In genomic region chr14:69086537-69086936, GRCh38 we compare ENCODE assay signal across 21 cellular contexts.
A peak's percentile ranks its signal among the peaks of the same experiment; 100 is the strongest.
DNase-seq lines count a peak whose midpoint lies in the region; ATAC-seq and TF ChIP-seq lines count a peak whose summit lies in the region.
"Had no signal": no experiment of that assay in that cellular context is flagged by ENCODE, and none has a peak within 500 bp of the region (broad histone marks: within the 10 kb centered on the region; RNA-seq: fewer than 3 reads in every experiment).

No MANE protein-coding gene starts in this region.

- H3K36me3 Mint-ChIP-seq in activated T-cell treated with anti-CD3 and anti-CD28 coated beads, Interleukin-2, amount 50 U/mL, for 72 hours (ENCODE audit: insufficient read depth in 2 of 2): peaks cover 7 to 8% of the 10 kb centered on the region in 2 donors
- H3K36me3 Mint-ChIP-seq in activated T-cell treated with anti-CD3 and anti-CD28 coated beads, Interleukin-2, amount 50 U/mL, for 4 hours (ENCODE audit: insufficient read depth): peaks cover 44% of the 10 kb centered on the region

- no peak for DNase-seq in activated T-cell treated with anti-CD3 and anti-CD28 coated beads, Interleukin-2, amount 50 U/mL, for 72 hours
- no peak for DNase-seq in activated T-cell treated with anti-CD3 and anti-CD28 coated beads, Interleukin-2, amount 50 U/mL, for 4 hours
- no peak for DNase-seq in uterus
- no peak for DNase-seq in A673 (ENCODE audit: low spot score)
- no peak for DNase-seq in NCI-H1436 treated with DMSO at 0.1 percent for 48 hours (lab: John Stamatoyannopoulos, UW)
- DNase-seq in activated CD4-positive, alpha-beta T cell treated with anti-CD3 and anti-CD28 coated beads for 4 hours: no peak
- DNase-seq: activated CD4-positive, alpha-beta memory T cell treated with anti-CD3 and anti-CD28 coated beads for 36 hours; cortex of kidney; DMS153; MV-4-11; NCI-H2029 treated with DMSO at 0.1 percent for 48 hours; NCI-H510A; SIG-M5; T-helper 17 cell; WERI-Rb-1 had no signal

- H3K4me3 ChIP-seq in gastroesophageal sphincter: no peak overlapping the region
- H3K4me3 ChIP-seq in rectal smooth muscle tissue (ENCODE audit: low read length): no peak overlapping the region
- no peak overlapping the region for H3K4me3 ChIP-seq in uterus
- no peak overlapping the region for H3K4me3 ChIP-seq in A673 (ENCODE audit: low read depth, low read length, poor library complexity, severe bottlenecking)
- H3K4me3 ChIP-seq: K562, neural progenitor cell, right atrium auricular region had no signal

- no peak for TF ChIP-seq EP300 in gastroesophageal sphincter (IDR thresholded peaks at IDR 0.05)

- H3K4me1 Mint-ChIP-seq in activated T-cell treated with anti-CD3 and anti-CD28 coated beads, Interleukin-2, amount 50 U/mL, for 72 hours (ENCODE audit: low read depth): peaks cover 8% of the 10 kb centered on the region
- no peaks in the 10 kb centered on the region for H3K4me1 Mint-ChIP-seq in activated T-cell treated with anti-CD3 and anti-CD28 coated beads, Interleukin-2, amount 50 U/mL, for 4 hours (ENCODE audit: low read depth)
- H3K4me1 Mint-ChIP-seq: activated T-helper 17 cell treated with anti-CD3 and anti-CD28 coated beads, Interleukin-2, amount 50 U/mL, for 72 hours; neural progenitor cell; T-helper 17 cell had no signal

- POLR2A ChIA-PET in A673 (lab: Charles Lee; ENCODE audit: low non-redundant PET): no interaction called here

- H3K27me3 ChIP-seq in gastroesophageal sphincter: no peaks in the 10 kb centered on the region
- H3K27me3 ChIP-seq in rectal smooth muscle tissue (ENCODE audit: control insufficient read depth, insufficient read depth, low read length): no peaks in the 10 kb centered on the region
- no peaks in the 10 kb centered on the region for H3K27me3 ChIP-seq in uterus
- H3K27me3 ChIP-seq in A673 (replicated peaks; ENCODE audit: insufficient read depth, low read depth, low read length, poor library complexity): no peaks in the 10 kb centered on the region
- H3K27me3 ChIP-seq: neural progenitor cell, right atrium auricular region had no signal

- H3K9me3 ChIP-seq in gastroesophageal sphincter: no peaks in the 10 kb centered on the region
- no peaks in the 10 kb centered on the region for H3K9me3 ChIP-seq in uterus
- H3K9me3 ChIP-seq in A673 (ENCODE audit: low read depth, low read length, poor library complexity, severe bottlenecking): no peaks in the 10 kb centered on the region
- H3K9me3 ChIP-seq: right atrium auricular region had no signal

- H3K9me3 Mint-ChIP-seq in activated T-cell treated with anti-CD3 and anti-CD28 coated beads, Interleukin-2, amount 50 U/mL, for 72 hours: no peaks in the 10 kb centered on the region
- no peaks in the 10 kb centered on the region for H3K9me3 Mint-ChIP-seq in activated T-cell treated with anti-CD3 and anti-CD28 coated beads, Interleukin-2, amount 50 U/mL, for 4 hours
- H3K9me3 Mint-ChIP-seq: activated CD4-positive, alpha-beta memory T cell treated with anti-CD3 and anti-CD28 coated beads for 36 hours; activated T-helper 17 cell treated with anti-CD3 and anti-CD28 coated beads, Interleukin-2, amount 50 U/mL, for 72 hours; neural progenitor cell had no signal

- peaks cover 0 to 58% (median 32%) of the 10 kb centered on the region in 3 donors for H3K4me1 ChIP-seq in gastroesophageal sphincter
- H3K4me1 ChIP-seq in rectal smooth muscle tissue (ENCODE audit: control insufficient read depth, insufficient read depth, low read length): peaks cover 37% of the 10 kb centered on the region
- H3K4me1 ChIP-seq in uterus: no peaks in the 10 kb centered on the region
- H3K4me1 ChIP-seq in A673 (ENCODE audit: insufficient read depth, low read length, poor library complexity, severe bottlenecking): no peaks in the 10 kb centered on the region
- H3K4me1 ChIP-seq: neural progenitor cell, right atrium auricular region had no signal

- BruUV-seq in A673 (replicated peaks; lab: Mats Ljungman, UMichigan): no TSS peak

- TF ChIP-seq POLR2A in gastroesophageal sphincter (IDR thresholded peaks at IDR 0.05) (no peak), uterus (IDR thresholded peaks at IDR 0.05) (no peak)

- H3K4me3 Mint-ChIP-seq in activated T-cell treated with anti-CD3 and anti-CD28 coated beads, Interleukin-2, amount 50 U/mL, for 72 hours: no peak overlapping the region
- no peak overlapping the region for H3K4me3 Mint-ChIP-seq in activated T-cell treated with anti-CD3 and anti-CD28 coated beads, Interleukin-2, amount 50 U/mL, for 4 hours
- H3K4me3 Mint-ChIP-seq: activated CD4-positive, alpha-beta memory T cell treated with anti-CD3 and anti-CD28 coated beads for 36 hours; activated T-helper 17 cell treated with anti-CD3 and anti-CD28 coated beads, Interleukin-2, amount 50 U/mL, for 72 hours; neural progenitor cell; T-helper 17 cell had no signal

- CTCF ChIA-PET in A673 (lab: Charles Lee): no interaction called here

- no peak for ATAC-seq in activated T-cell treated with anti-CD3 and anti-CD28 coated beads, Interleukin-2, amount 50 U/mL, for 72 hours (replicated peaks in 1 of 2)
- no peak for ATAC-seq in activated T-cell treated with anti-CD3 and anti-CD28 coated beads, Interleukin-2, amount 50 U/mL, for 4 hours
- ATAC-seq in gastroesophageal sphincter: no peak
- ATAC-seq: activated T-helper 17 cell treated with anti-CD3 and anti-CD28 coated beads, Interleukin-2, amount 50 U/mL, for 72 hours; K562; T-helper 17 cell had no signal

- H3K27ac Mint-ChIP-seq in activated T-cell treated with anti-CD3 and anti-CD28 coated beads, Interleukin-2, amount 50 U/mL, for 72 hours: peak overlapping the region; percentile 58
- H3K27ac Mint-ChIP-seq: activated CD4-positive, alpha-beta memory T cell treated with anti-CD3 and anti-CD28 coated beads for 36 hours; activated T-helper 17 cell treated with anti-CD3 and anti-CD28 coated beads, Interleukin-2, amount 50 U/mL, for 72 hours; neural progenitor cell had no signal

- H3K9ac ChIP-seq in rectal smooth muscle tissue (ENCODE audit: low read length): no peak overlapping the region
- H3K9ac ChIP-seq: neural progenitor cell had no signal

- H3K27me3 Mint-ChIP-seq in activated T-cell treated with anti-CD3 and anti-CD28 coated beads, Interleukin-2, amount 50 U/mL, for 72 hours (ENCODE audit: low read depth): no peaks in the 10 kb centered on the region
- no peaks in the 10 kb centered on the region for H3K27me3 Mint-ChIP-seq in activated T-cell treated with anti-CD3 and anti-CD28 coated beads, Interleukin-2, amount 50 U/mL, for 4 hours (ENCODE audit: low read depth)
- H3K27me3 Mint-ChIP-seq: activated CD4-positive, alpha-beta memory T cell treated with anti-CD3 and anti-CD28 coated beads for 36 hours; activated T-helper 17 cell treated with anti-CD3 and anti-CD28 coated beads, Interleukin-2, amount 50 U/mL, for 72 hours; T-helper 17 cell had no signal

- WGBS in gastroesophageal sphincter (ENCODE audit: low coverage in 1 of 2), 2 donors: 81 to 87% methylated on average over 3 of the region's 3 CpGs

- H3K27ac ChIP-seq in gastroesophageal sphincter (peak overlapping the region; percentile 84 to 99 (median 90)), rectal smooth muscle tissue (ENCODE audit: low read depth, low read length) (peak overlapping the region; percentile 98), uterus (peak overlapping the region; percentile 47 to 85), A673 (ENCODE audit: low read depth, low read length, poor library complexity, severe bottlenecking) (no peak overlapping the region)
- H3K27ac ChIP-seq: neural progenitor cell, WERI-Rb-1 had no signal

- intact Hi-C loops in uterus (cut with DNase I; ENCODE audit: low total_unique reads) (no loop called here), A673 (cut with micrococcal nuclease; ENCODE audit: unreplicated experiment) (no loop called here)

- H3K36me3 ChIP-seq in gastroesophageal sphincter (peaks cover 4 to 33% of the 10 kb centered on the region in 2 donors), rectal smooth muscle tissue (ENCODE audit: control insufficient read depth, insufficient read depth, low read length) (peaks cover 7% of the 10 kb centered on the region), uterus (no peaks in the 10 kb centered on the region), A673 (ENCODE audit: insufficient read depth, low read length, poor library complexity, severe bottlenecking) (peaks cover 13% of the 10 kb centered on the region)

- no peak for TF ChIP-seq CTCF in gastroesophageal sphincter (IDR thresholded peaks at IDR 0.05)
- no peak for TF ChIP-seq CTCF in uterus (IDR thresholded peaks at IDR 0.05)
- no peak for TF ChIP-seq CTCF in A673 (conservative IDR thresholded peaks at IDR 0.05; ENCODE audit: low read depth, low read length)
